24 cellular contexts compared by ENCODE assay signal in the genomic region with DNA sequence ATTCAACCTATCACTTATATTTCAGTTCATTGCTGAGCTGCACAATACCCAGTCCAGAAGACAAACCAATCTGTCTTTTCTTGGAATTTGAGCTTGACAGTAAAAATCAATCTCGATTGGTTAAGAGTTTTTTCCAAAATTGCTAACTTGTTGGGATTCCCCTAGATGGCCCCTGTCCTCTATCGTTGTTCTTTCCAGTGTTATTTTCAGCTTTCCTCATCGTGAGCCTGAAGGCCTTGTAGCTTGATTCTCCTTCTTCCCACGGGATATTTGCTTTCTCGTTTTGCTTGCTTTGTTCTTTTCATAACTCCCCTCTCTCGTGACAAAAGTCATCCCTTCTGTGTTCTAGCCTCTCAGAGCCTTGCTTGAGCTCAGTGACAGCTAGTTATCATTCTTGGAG. TPM values are rescaled to one million over a fixed set of nuclear protein-coding genes. Genes with fewer than 3 reads are reported as not detected.
"Had no signal": no experiment of that assay in that cellular context is flagged by ENCODE, and none has a peak within 500 bp of the region (broad histone marks: within the 10 kb centered on the region; RNA-seq: fewer than 3 reads in every experiment).

No MANE protein-coding gene starts in this region.

- H3K27ac ChIP-seq: KMS-11, PC-9 had no signal

- H3K4me3 ChIP-seq: PC-9 had no signal

- ATAC-seq: activated T-cell treated with anti-CD3 and anti-CD28 coated beads, Interleukin-2, amount 50 U/mL, for 4 hours had no signal

- DNase-seq: activated B cell treated with CpG ODN at 0.5 μM for 24 hours; activated CD4-positive, alpha-beta T cell treated with anti-CD3 and anti-CD28 coated beads for 1 hour; activated CD4-positive, alpha-beta T cell treated with anti-CD3 and anti-CD28 coated beads, Interleukin-2, amount 10 ng/mL, durations not matched to agents 24 days and 14 days; activated CD4-positive, alpha-beta T cell treated with anti-CD3 and anti-CD28 coated beads, Interleukin-2, amount 50 U/mL, for 48 hours; activated CD8-positive, alpha-beta memory T cell treated with anti-CD3 and anti-CD28 coated beads for 24 hours; activated effector memory CD4-positive, alpha-beta T cell treated with anti-CD3 and anti-CD28 coated beads, Interleukin-2, amount 50 U/mL, for 16 hours; activated naive CD4-positive, alpha-beta T cell treated with anti-CD3 and anti-CD28 coated beads for 36 hours; activated naive CD8-positive, alpha-beta T cell treated with anti-CD3 and anti-CD28 coated beads for 36 hours; activated T-cell treated with anti-CD3 and anti-CD28 coated beads, Interleukin-2, amount 50 U/mL, for 4 hours; central memory CD4-positive, alpha-beta T cell; NCI-H1092; NCI-H1417; NCI-H1694; NCI-H2029; NCI-H510A treated with DMSO at 0.1 percent for 48 hours; NCI-H69; NK-92 treated with Interleukin-12 subunit alpha and Interleukin-12 subunit beta, amount 100 ng/mL, for 24 hours; PC-9; SHP77 had no signal

RNA-seq across cellular contexts. Expression of a gene that starts 3.1 kb away (rescaled TPM):
- total RNA-seq: activated B cell treated with CpG ODN at 0.5 μM for 24 hours; activated CD4-positive, alpha-beta T cell treated with anti-CD3 and anti-CD28 coated beads, Interleukin-2, amount 10 ng/mL, durations not matched to agents 24 days and 14 days; activated naive CD4-positive, alpha-beta T cell treated with anti-CD3 and anti-CD28 coated beads for 36 hours; activated naive CD8-positive, alpha-beta T cell treated with anti-CD3 and anti-CD28 coated beads for 36 hours; activated T-cell treated with anti-CD3 and anti-CD28 coated beads, Interleukin-2, amount 50 U/mL, for 4 hours; chondrocyte; MCF 10A; PC-9; SK-MEL-5 had no signal
- polyA plus RNA-seq: adipose tissue had no signal

RNA-seq across cellular contexts. Expression of a gene that starts 17.8 kb away (rescaled TPM):
- total RNA-seq: activated B cell treated with CpG ODN at 0.5 μM for 24 hours; activated CD4-positive, alpha-beta T cell treated with anti-CD3 and anti-CD28 coated beads, Interleukin-2, amount 10 ng/mL, durations not matched to agents 24 days and 14 days; activated naive CD4-positive, alpha-beta T cell treated with anti-CD3 and anti-CD28 coated beads for 36 hours; activated naive CD8-positive, alpha-beta T cell treated with anti-CD3 and anti-CD28 coated beads for 36 hours; activated T-cell treated with anti-CD3 and anti-CD28 coated beads, Interleukin-2, amount 50 U/mL, for 4 hours; chondrocyte; MCF 10A; PC-9; SK-MEL-5 had no signal
- polyA plus RNA-seq: adipose tissue had no signal

RNA-seq across cellular contexts. Expression of a gene that starts 43.6 kb away (rescaled TPM):
- total RNA-seq: activated B cell treated with CpG ODN at 0.5 μM for 24 hours; activated CD4-positive, alpha-beta T cell treated with anti-CD3 and anti-CD28 coated beads, Interleukin-2, amount 10 ng/mL, durations not matched to agents 24 days and 14 days; activated naive CD4-positive, alpha-beta T cell treated with anti-CD3 and anti-CD28 coated beads for 36 hours; activated naive CD8-positive, alpha-beta T cell treated with anti-CD3 and anti-CD28 coated beads for 36 hours; activated T-cell treated with anti-CD3 and anti-CD28 coated beads, Interleukin-2, amount 50 U/mL, for 4 hours; chondrocyte; MCF 10A; PC-9; SK-MEL-5 had no signal
- polyA plus RNA-seq: adipose tissue had no signal

RNA-seq across cellular contexts. Expression of a gene that starts 58.1 kb away (rescaled TPM):
- total RNA-seq: activated B cell treated with CpG ODN at 0.5 μM for 24 hours; activated CD4-positive, alpha-beta T cell treated with anti-CD3 and anti-CD28 coated beads, Interleukin-2, amount 10 ng/mL, durations not matched to agents 24 days and 14 days; activated naive CD4-positive, alpha-beta T cell treated with anti-CD3 and anti-CD28 coated beads for 36 hours; activated naive CD8-positive, alpha-beta T cell treated with anti-CD3 and anti-CD28 coated beads for 36 hours; activated T-cell treated with anti-CD3 and anti-CD28 coated beads, Interleukin-2, amount 50 U/mL, for 4 hours; chondrocyte; MCF 10A; PC-9; SK-MEL-5 had no signal
- polyA plus RNA-seq: adipose tissue had no signal
